ENCODE assay signal across 9 cellular contexts in the genomic region with DNA sequence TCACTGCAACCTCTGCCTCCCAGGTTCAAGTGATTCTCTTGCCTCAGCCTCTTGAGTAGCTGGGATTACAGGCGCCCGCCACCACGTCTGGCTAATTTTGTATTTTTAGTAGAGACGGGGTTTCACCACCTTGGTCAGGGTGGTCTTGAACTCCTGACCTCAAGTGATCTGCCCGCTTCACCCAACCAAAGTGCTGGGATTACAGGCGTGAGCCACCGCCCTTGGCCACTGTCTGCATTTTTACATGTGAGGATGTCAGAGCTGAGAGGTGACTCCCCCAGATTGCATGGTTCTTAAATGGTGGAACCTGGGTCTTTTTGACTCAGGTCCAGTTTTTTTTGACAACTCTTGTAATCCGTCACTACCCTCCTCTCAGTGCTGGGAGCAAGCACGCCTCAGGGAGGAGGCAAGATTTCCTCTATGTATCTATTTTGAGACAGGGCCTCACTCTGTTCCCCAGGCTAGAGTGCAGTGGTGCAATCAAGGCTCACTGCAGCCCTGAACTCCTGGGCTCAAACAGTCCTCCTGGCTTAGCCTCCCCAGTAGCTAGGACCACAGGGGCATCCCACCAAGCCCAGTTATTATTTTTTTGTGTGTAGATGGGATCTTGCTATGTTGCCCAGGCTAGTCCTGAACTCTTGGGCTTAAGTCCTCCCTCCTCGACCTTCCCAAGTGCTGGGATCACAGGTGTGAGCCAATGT. TPM values are rescaled to one million over a fixed set of nuclear protein-coding genes. Genes with fewer than 3 reads are reported as not detected.
DNase-seq lines count a peak whose midpoint lies in the region; ATAC-seq, FAIRE-seq and TF ChIP-seq lines count a peak whose summit lies in the region.
"Had no signal": no experiment of that assay in that cellular context is flagged by ENCODE, and none has a peak within 500 bp of the region (broad histone marks: within the 10 kb centered on the region; RNA-seq: fewer than 3 reads in every experiment).

No MANE protein-coding gene starts in this region.

- H2AFZ ChIP-seq in PC-3 (ENCODE audit: low read length) = no peak overlapping the region
- H2AFZ ChIP-seq in endothelial cell of umbilical vein (ENCODE audit: low read depth, low read length) = no peak overlapping the region

- H3K4me1 ChIP-seq in PC-3 (ENCODE audit: insufficient read depth, low read length) = peaks cover 27% of the 10 kb centered on the region
- peaks cover 19% of the 10 kb centered on the region for H3K4me1 ChIP-seq in endothelial cell of umbilical vein (ENCODE audit: control insufficient read depth, extremely low read depth, insufficient read depth, low read length)

- H3K27me3 Mint-ChIP-seq in Calu3 (ENCODE audit: unreplicated experiment) (no peaks in the 10 kb centered on the region), progenitor cell of endocrine pancreas (no peaks in the 10 kb centered on the region)

- no peak for TF ChIP-seq POLR2A in endothelial cell of umbilical vein (IDR thresholded peaks at IDR 0.05; ENCODE audit: low read depth, low read length)

- H3K9ac ChIP-seq in PC-3 (ENCODE audit: low read length) (peak overlapping the region; percentile 99), endothelial cell of umbilical vein (replicated peaks; ENCODE audit: extremely low read depth, insufficient read depth, low read length) (peak overlapping the region; percentile 93)

- ATAC-seq in PC-3 = no peak
- no peak for ATAC-seq in HG03025 (IDR thresholded peaks at IDR 0.05; ENCODE audit: low FRiP score, unreplicated experiment)

- H3K9me2 ChIP-seq in PC-3 (replicated peaks; ENCODE audit: low read length) = no peaks in the 10 kb centered on the region

- dilution Hi-C loops in endothelial cell of umbilical vein (cut with MboI; ENCODE audit: extremely low pct_ligation_motif_present, low sequenced_read_pairs) = no loop called here

- BruUV-seq in Calu3 (replicated peaks; lab: Mats Ljungman, UMichigan) = no TSS peak
- BruUV-seq in PC-3 (replicated peaks; lab: Mats Ljungman, UMichigan) = no TSS peak
- BruUV-seq in endothelial cell of umbilical vein (replicated peaks; lab: Mats Ljungman, UMichigan) = no TSS peak

- POLR2A ChIA-PET in PC-3 (lab: Charles Lee; ENCODE audit: unreplicated experiment) = no interaction called here
- POLR2A ChIA-PET in endothelial cell of umbilical vein (lab: Charles Lee) = interaction anchor here (0.6 kb wide), 1 partner anchor 269 kb away, joined by 3 read pairs; no protein-coding TSS in a partner anchor

- H3K9me3 Mint-ChIP-seq in Calu3 (ENCODE audit: low read depth, unreplicated experiment) = no peaks in the 10 kb centered on the region
- no peaks in the 10 kb centered on the region for H3K9me3 Mint-ChIP-seq in progenitor cell of endocrine pancreas (ENCODE audit: low read depth)

- CTCF ChIA-PET in Calu3 (lab: Charles Lee) (interaction anchor here (1.3 kb wide), 1 partner anchor 168 kb away, joined by 5 read pairs; the partner anchor contains the start of gene POP7), PC-3 (lab: Charles Lee) (no interaction called here), endothelial cell of umbilical vein (lab: Charles Lee) (no interaction called here)

- TF ChIP-seq CTCF in Calu3 (IDR thresholded peaks at IDR 0.05; ENCODE audit: unreplicated experiment) = no peak
- no peak for TF ChIP-seq CTCF in PC-3 (conservative IDR thresholded peaks at IDR 0.05; ENCODE audit: low read depth, low read length)
- TF ChIP-seq CTCF in endothelial cell of umbilical vein (IDR thresholded peaks at IDR 0.05; ENCODE audit: extremely low read depth in 1 of 2, insufficient read depth in 1 of 2, low read depth in 1 of 2, low read length in 2 of 2) = no peak
- no peak for TF ChIP-seq CTCF in progenitor cell of endocrine pancreas (IDR thresholded peaks at IDR 0.05; ENCODE audit: unreplicated experiment)
- no peak for TF ChIP-seq CTCF in GM20000 (IDR thresholded peaks at IDR 0.05; ENCODE audit: extremely low read depth, missing control alignments)

- H3K36me3 Mint-ChIP-seq in Calu3 (ENCODE audit: insufficient read depth, unreplicated experiment) = peaks cover 58% of the 10 kb centered on the region
- H3K36me3 Mint-ChIP-seq in progenitor cell of endocrine pancreas (ENCODE audit: insufficient read depth) = peaks cover 32% of the 10 kb centered on the region

- H3K4me3 ChIP-seq in PC-3 (ENCODE audit: low read length) = peak overlapping the region; percentile 78; the same call in 1 of the 2 replicates
- H3K4me3 ChIP-seq in endothelial cell of umbilical vein (replicated peaks in 1 of 3; ENCODE audit: insufficient read depth in 1 of 3, low read depth in 1 of 3, low read length in 3 of 3) = no peak overlapping the region

- peak overlapping the region; percentile 97 for H3K27ac Mint-ChIP-seq in Calu3 (ENCODE audit: unreplicated experiment)
- H3K27ac Mint-ChIP-seq in progenitor cell of endocrine pancreas = peak overlapping the region; percentile 99

- no peaks in the 10 kb centered on the region for H3F3A ChIP-seq in PC-3 (ENCODE audit: low read length, unreplicated experiment)

- H4K20me1 ChIP-seq in PC-3 (ENCODE audit: low read length) (peaks cover 32% of the 10 kb centered on the region), endothelial cell of umbilical vein (replicated peaks; ENCODE audit: control insufficient read depth, extremely low read depth, insufficient read depth, low read length) (no peaks in the 10 kb centered on the region)

- H3K36me3 ChIP-seq in PC-3 (ENCODE audit: low read depth, low read length) (peaks cover 19% of the 10 kb centered on the region), endothelial cell of umbilical vein (ENCODE audit: control insufficient read depth in 2 of 2, extremely low read depth in 1 of 2, insufficient read depth in 2 of 2, low read length in 2 of 2) (peaks cover 16 to 23% of the 10 kb centered on the region in 2 experiments)

- H3K4me1 Mint-ChIP-seq in Calu3 (ENCODE audit: low read depth, unreplicated experiment) = peaks cover 10% of the 10 kb centered on the region
- H3K4me1 Mint-ChIP-seq in progenitor cell of endocrine pancreas (ENCODE audit: low read depth) = peaks cover 22% of the 10 kb centered on the region

- H3K79me2 ChIP-seq in PC-3 (ENCODE audit: low read length) (peaks cover 39% of the 10 kb centered on the region), endothelial cell of umbilical vein (ENCODE audit: control insufficient read depth, insufficient read depth, low read length) (peaks cover 46% of the 10 kb centered on the region)

- intact Hi-C loops in Calu3 (cut with micrococcal nuclease; ENCODE audit: unreplicated experiment) (no loop called here), PC-3 (cut with micrococcal nuclease) (no loop called here), endothelial cell of umbilical vein (cut with micrococcal nuclease) (loop anchor here (2.0 kb wide), 1 partner anchor 21 kb away; the partner anchor contains the start of gene SLC12A9)

- H3K4me2 ChIP-seq in PC-3 (ENCODE audit: low read length) (peak overlapping the region; percentile 100), endothelial cell of umbilical vein (ENCODE audit: insufficient read depth, low read length) (peak overlapping the region; percentile 88)

- no peak for DNase-seq in Calu3
- no peak for DNase-seq in PC-3
- DNase-seq in endothelial cell of umbilical vein (ENCODE audit: low read depth, low spot score) = no peak
- no peak for DNase-seq in progenitor cell of endocrine pancreas (ENCODE audit: low spot score, unreplicated experiment)
- DNase-seq in NCI-H1930 (lab: John Stamatoyannopoulos, UW) = no peak
- no peak for DNase-seq in GM20000 (ENCODE audit: low spot score)
- DNase-seq in NCI-H748 (lab: John Stamatoyannopoulos, UW; ENCODE audit: unreplicated experiment) = no peak
- DNase-seq: NCI-H187 treated with DMSO at 0.1 percent for 48 hours had no signal

- peak overlapping the region; percentile 97 for H3K4me3 Mint-ChIP-seq in Calu3 (ENCODE audit: low read depth, unreplicated experiment)
- peak overlapping the region; percentile 93 for H3K4me3 Mint-ChIP-seq in progenitor cell of endocrine pancreas (ENCODE audit: low read depth)

- peak; percentile 26 for FAIRE-seq in endothelial cell of umbilical vein (lab: Jason Lieb, UNC)

- peak overlapping the region; percentile 76; the same call in 1 of the 2 replicates for H3K27ac ChIP-seq in PC-3 (ENCODE audit: low read length)
- H3K27ac ChIP-seq in endothelial cell of umbilical vein (ENCODE audit: insufficient read depth, low read depth, low read length) = peak overlapping the region; percentile 89

- H3K27me3 ChIP-seq in PC-3 (ENCODE audit: low read length) (no peaks in the 10 kb centered on the region), endothelial cell of umbilical vein (ENCODE audit: control insufficient read depth in 2 of 2, insufficient read depth in 2 of 2, low read length in 2 of 2) (no peaks in the 10 kb centered on the region)

- H3K9me3 ChIP-seq in PC-3 (ENCODE audit: low read length) (no peaks in the 10 kb centered on the region), endothelial cell of umbilical vein (replicated peaks; ENCODE audit: control insufficient read depth, insufficient read depth, low read length) (no peaks in the 10 kb centered on the region)

- H3K9me1 ChIP-seq in endothelial cell of umbilical vein (replicated peaks; ENCODE audit: control insufficient read depth, extremely low read depth, insufficient read depth, low read length) = no peaks in the 10 kb centered on the region

RNA-seq across cellular contexts. Expression of gene SRRT, which starts 1.2 kb away (rescaled TPM):
- total RNA-seq in Calu3 (2022) (151 and 157 TPM in 2 replicates), PC-3 (2014; rRNA removed) (177 and 268 TPM in 2 replicates), endothelial cell of umbilical vein (199 and 202 TPM in 2 replicates), progenitor cell of endocrine pancreas (293 and 302 TPM in 2 replicates)
- 51.9 and 58.6 TPM in 2 replicates for polyA plus RNA-seq in endothelial cell of umbilical vein
- 56.1 and 57.3 TPM in 2 replicates for polyA plus RNA-seq in endothelial cell of umbilical vein (2011; cell fraction: cytosol; rRNA removed)
- polyA plus RNA-seq in endothelial cell of umbilical vein (2011; cell fraction: nucleus; rRNA removed) = 334 and 404 TPM in 2 replicates
- 88.7 and 117 TPM in 2 replicates for polyA plus RNA-seq in endothelial cell of umbilical vein (2012)
- polyA minus RNA-seq in endothelial cell of umbilical vein = 60.4 and 90.5 TPM in 2 replicates
- 52.0 TPM for polyA minus RNA-seq in endothelial cell of umbilical vein (2011; cell fraction: cytosol; rRNA and poly(A)+ RNA removed)
- polyA minus RNA-seq in endothelial cell of umbilical vein (2011; cell fraction: nucleus; rRNA and poly(A)+ RNA removed) = 66.1 and 79.9 TPM in 2 replicates

RNA-seq across cellular contexts. Expression of gene TRIP6, which starts 6.6 kb away (rescaled TPM):
- 50.0 and 63.5 TPM in 2 replicates for total RNA-seq in Calu3 (2022)
- 11.3 and 14.6 TPM in 2 replicates for total RNA-seq in PC-3 (2014; rRNA removed)
- total RNA-seq in endothelial cell of umbilical vein = 84.5 and 90.3 TPM in 2 replicates
- polyA plus RNA-seq in endothelial cell of umbilical vein = 88.6 and 90.3 TPM in 2 replicates
- polyA plus RNA-seq in endothelial cell of umbilical vein (2011; cell fraction: cytosol; rRNA removed) = 69.4 and 77.1 TPM in 2 replicates
- 65.8 and 79.0 TPM in 2 replicates for polyA plus RNA-seq in endothelial cell of umbilical vein (2011; cell fraction: nucleus; rRNA removed)
- 60.3 and 63.1 TPM in 2 replicates for polyA plus RNA-seq in endothelial cell of umbilical vein (2012)
- 40.6 and 47.6 TPM in 2 replicates for polyA minus RNA-seq in endothelial cell of umbilical vein
- polyA minus RNA-seq in endothelial cell of umbilical vein (2011; cell fraction: cytosol; rRNA and poly(A)+ RNA removed) = 36.6 TPM
- 14.4 and 21.5 TPM in 2 replicates for polyA minus RNA-seq in endothelial cell of umbilical vein (2011; cell fraction: nucleus; rRNA and poly(A)+ RNA removed)
- total RNA-seq in progenitor cell of endocrine pancreas = 76.9 and 87.0 TPM in 2 replicates

RNA-seq across cellular contexts. Expression of gene UFSP1, which starts 15.8 kb away (rescaled TPM):
- total RNA-seq in Calu3 (2022) (3.3 and 4.2 TPM in 2 replicates), PC-3 (2014; rRNA removed) (10.5 and 14.6 TPM in 2 replicates), endothelial cell of umbilical vein (0.93 and 1.6 TPM in 2 replicates), progenitor cell of endocrine pancreas (2.3 and 3.5 TPM in 2 replicates)
- polyA plus RNA-seq in endothelial cell of umbilical vein = 0.84 and 1.1 TPM in 2 replicates
- 0.25 and 0.35 TPM in 2 replicates for polyA plus RNA-seq in endothelial cell of umbilical vein (2011; cell fraction: cytosol; rRNA removed)
- 0.43 and 0.53 TPM in 2 replicates for polyA plus RNA-seq in endothelial cell of umbilical vein (2011; cell fraction: nucleus; rRNA removed)
- polyA plus RNA-seq in endothelial cell of umbilical vein (2012) = 0.79 and 0.90 TPM in 2 replicates
- polyA minus RNA-seq in endothelial cell of umbilical vein = 1.6 TPM in 1 of 2 replicates, not detected in the other
- polyA minus RNA-seq in endothelial cell of umbilical vein (2011; cell fraction: cytosol; rRNA and poly(A)+ RNA removed) = 6.0 TPM
- polyA minus RNA-seq in endothelial cell of umbilical vein (2011; cell fraction: nucleus; rRNA and poly(A)+ RNA removed) = 0.91 and 1.3 TPM in 2 replicates

RNA-seq across cellular contexts. Expression of gene SLC12A9, which starts 21.2 kb away (rescaled TPM):
- 29.9 and 36.6 TPM in 2 replicates for total RNA-seq in Calu3 (2022)
- 25.9 and 31.2 TPM in 2 replicates for total RNA-seq in PC-3 (2014; rRNA removed)
- 30.1 and 35.0 TPM in 2 replicates for total RNA-seq in endothelial cell of umbilical vein
- polyA plus RNA-seq in endothelial cell of umbilical vein = 37.0 and 37.5 TPM in 2 replicates
- polyA plus RNA-seq in endothelial cell of umbilical vein (2011; cell fraction: cytosol; rRNA removed) = 16.4 and 21.1 TPM in 2 replicates
- 62.1 and 65.2 TPM in 2 replicates for polyA plus RNA-seq in endothelial cell of umbilical vein (2011; cell fraction: nucleus; rRNA removed)
- 23.0 and 23.7 TPM in 2 replicates for polyA plus RNA-seq in endothelial cell of umbilical vein (2012)
- 29.1 and 35.8 TPM in 2 replicates for polyA minus RNA-seq in endothelial cell of umbilical vein
- polyA minus RNA-seq in endothelial cell of umbilical vein (2011; cell fraction: cytosol; rRNA and poly(A)+ RNA removed) = 4.3 TPM
- 13.5 and 18.8 TPM in 2 replicates for polyA minus RNA-seq in endothelial cell of umbilical vein (2011; cell fraction: nucleus; rRNA and poly(A)+ RNA removed)
- total RNA-seq in progenitor cell of endocrine pancreas = 57.9 and 62.6 TPM in 2 replicates

RNA-seq across cellular contexts. Expression of gene ACHE, which starts 21.9 kb away (rescaled TPM):
- total RNA-seq in Calu3 (2022) (3.2 and 11.3 TPM in 2 replicates), PC-3 (2014; rRNA removed) (0.40 and 1.3 TPM in 2 replicates), endothelial cell of umbilical vein (0.18 TPM in 2 replicates), progenitor cell of endocrine pancreas (4.0 and 5.1 TPM in 2 replicates)
- 0.28 and 0.48 TPM in 2 replicates for polyA plus RNA-seq in endothelial cell of umbilical vein
- polyA plus RNA-seq in endothelial cell of umbilical vein (2011; cell fraction: cytosol; rRNA removed) = 0.13 and 0.35 TPM in 2 replicates
- 0.70 and 0.84 TPM in 2 replicates for polyA plus RNA-seq in endothelial cell of umbilical vein (2011; cell fraction: nucleus; rRNA removed)
- 0.17 and 0.29 TPM in 2 replicates for polyA plus RNA-seq in endothelial cell of umbilical vein (2012)
- polyA minus RNA-seq in endothelial cell of umbilical vein = 0.15 TPM in 1 of 2 replicates, not detected in the other
- not detected for polyA minus RNA-seq in endothelial cell of umbilical vein (2011; cell fraction: cytosol; rRNA and poly(A)+ RNA removed)
- polyA minus RNA-seq in endothelial cell of umbilical vein (2011; cell fraction: nucleus; rRNA and poly(A)+ RNA removed) = 0.24 TPM in 1 of 2 replicates, not detected in the other
